1 cellular context compared by ENCODE assay signal in genomic region chr10:102639527-102639926, GRCh38.
TF ChIP-seq lines count a peak whose summit lies in the region.

No MANE protein-coding gene starts in this region.

TF ChIP-seq in IMR-90, 13 proteins besides CTCF, POLR2A, EP300 and RAD21:
- TF ChIP-seq FOS (IDR thresholded peaks at IDR 0.05; ENCODE audit: low read depth, low read length): no peak
- no peak for TF ChIP-seq USF2 (IDR thresholded peaks at IDR 0.05; ENCODE audit: low read depth, low read length)
- no peak for TF ChIP-seq RCOR1 (IDR thresholded peaks at IDR 0.05; ENCODE audit: insufficient replicate concordance, low read length)
- TF ChIP-seq SMC3 (IDR thresholded peaks at IDR 0.05; ENCODE audit: low read depth, low read length): no peak
- no peak for TF ChIP-seq RFX5 (IDR thresholded peaks at IDR 0.05; ENCODE audit: low read depth, low read length)
- no peak for TF ChIP-seq CHD1 (IDR thresholded peaks at IDR 0.05; ENCODE audit: low read depth, low read length)
- TF ChIP-seq ELK1 (IDR thresholded peaks at IDR 0.05; ENCODE audit: borderline replicate concordance, low read depth, low read length): no peak
- no peak for TF ChIP-seq MXI1 (IDR thresholded peaks at IDR 0.05; ENCODE audit: borderline replicate concordance, low read depth, low read length)
- no peak for TF ChIP-seq MAZ (IDR thresholded peaks at IDR 0.05; ENCODE audit: borderline replicate concordance, low read depth, low read length)
- no peak for TF ChIP-seq BHLHE40 (IDR thresholded peaks at IDR 0.05; ENCODE audit: low read depth, low read length)
- TF ChIP-seq MAFK (IDR thresholded peaks at IDR 0.05; ENCODE audit: low read depth, low read length): no peak
